ENCODE assay signal across 2 cellular contexts in the genomic region with DNA sequence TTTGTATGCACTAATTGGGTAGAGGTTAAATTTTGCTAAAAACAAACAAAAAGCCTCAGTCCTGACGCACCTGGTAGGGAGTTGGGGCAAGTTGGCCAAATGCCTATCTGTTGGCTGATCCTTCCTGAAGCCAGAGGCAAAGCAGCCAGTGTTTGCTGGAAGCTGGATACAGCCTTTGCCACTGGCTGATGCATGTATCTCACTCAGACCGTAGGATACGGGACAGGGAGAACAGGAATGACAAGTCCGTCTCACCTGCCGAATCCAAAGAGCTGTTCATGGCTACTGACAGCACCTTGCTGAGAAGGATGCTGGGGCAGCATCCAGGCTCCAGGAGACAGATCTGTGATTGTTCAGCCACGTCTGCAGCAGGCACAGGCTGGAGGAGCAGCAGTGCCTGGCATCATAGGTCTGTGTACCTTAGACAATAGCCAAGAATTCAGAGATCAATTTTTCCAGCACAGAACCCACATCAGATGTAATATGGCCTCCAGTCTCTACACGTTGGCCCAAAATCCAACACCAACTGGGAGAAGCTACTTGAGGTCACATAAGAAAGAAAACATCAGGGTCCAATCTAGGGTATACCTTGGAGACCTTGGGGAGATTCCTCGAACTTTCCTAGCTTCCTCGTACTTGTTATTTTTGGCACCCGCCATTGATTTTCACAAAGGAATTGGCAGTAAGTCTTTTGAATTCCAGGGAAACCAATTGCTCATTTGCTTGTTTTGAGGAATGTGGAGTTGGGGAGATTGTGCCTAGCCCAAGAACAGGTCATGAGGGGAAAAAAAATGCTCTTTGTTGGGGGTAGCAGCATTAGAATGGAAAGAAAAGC.
TF ChIP-seq lines count a peak whose summit lies in the region.

No MANE protein-coding gene starts in this region.

TF ChIP-seq in SK-N-SH, 30 proteins besides CTCF, POLR2A, EP300 and RAD21 (continued from another document):
- TF ChIP-seq, protein P1, sequence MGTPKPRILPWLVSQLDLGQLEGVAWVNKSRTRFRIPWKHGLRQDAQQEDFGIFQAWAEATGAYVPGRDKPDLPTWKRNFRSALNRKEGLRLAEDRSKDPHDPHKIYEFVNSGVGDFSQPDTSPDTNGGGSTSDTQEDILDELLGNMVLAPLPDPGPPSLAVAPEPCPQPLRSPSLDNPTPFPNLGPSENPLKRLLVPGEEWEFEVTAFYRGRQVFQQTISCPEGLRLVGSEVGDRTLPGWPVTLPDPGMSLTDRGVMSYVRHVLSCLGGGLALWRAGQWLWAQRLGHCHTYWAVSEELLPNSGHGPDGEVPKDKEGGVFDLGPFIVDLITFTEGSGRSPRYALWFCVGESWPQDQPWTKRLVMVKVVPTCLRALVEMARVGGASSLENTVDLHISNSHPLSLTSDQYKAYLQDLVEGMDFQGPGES (IDR thresholded peaks at IDR 0.05; ENCODE audit: low read depth, low read length), result no peak
- no peak for TF ChIP-seq ELF1 (IDR thresholded peaks at IDR 0.05)
- TF ChIP-seq, protein P2, sequence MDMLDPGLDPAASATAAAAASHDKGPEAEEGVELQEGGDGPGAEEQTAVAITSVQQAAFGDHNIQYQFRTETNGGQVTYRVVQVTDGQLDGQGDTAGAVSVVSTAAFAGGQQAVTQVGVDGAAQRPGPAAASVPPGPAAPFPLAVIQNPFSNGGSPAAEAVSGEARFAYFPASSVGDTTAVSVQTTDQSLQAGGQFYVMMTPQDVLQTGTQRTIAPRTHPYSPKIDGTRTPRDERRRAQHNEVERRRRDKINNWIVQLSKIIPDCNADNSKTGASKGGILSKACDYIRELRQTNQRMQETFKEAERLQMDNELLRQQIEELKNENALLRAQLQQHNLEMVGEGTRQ (IDR thresholded peaks at IDR 0.05; ENCODE audit: borderline replicate concordance, low read depth, low read length), result no peak
- TF ChIP-seq, protein P3, sequence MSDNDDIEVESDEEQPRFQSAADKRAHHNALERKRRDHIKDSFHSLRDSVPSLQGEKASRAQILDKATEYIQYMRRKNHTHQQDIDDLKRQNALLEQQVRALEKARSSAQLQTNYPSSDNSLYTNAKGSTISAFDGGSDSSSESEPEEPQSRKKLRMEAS (IDR thresholded peaks at IDR 0.05; ENCODE audit: low read depth), result no peak
- TF ChIP-seq RCOR1 (IDR thresholded peaks at IDR 0.05; ENCODE audit: low read length), result no peak
- TF ChIP-seq RFX5 (IDR thresholded peaks at IDR 0.05; ENCODE audit: low read length), result no peak

TF ChIP-seq in SK-N-SH treated with all-trans-retinoic acid at 6 μM for 48 hours, 23 proteins besides CTCF, POLR2A, EP300 and RAD21 (continued from another document):
- TF ChIP-seq, protein P4, sequence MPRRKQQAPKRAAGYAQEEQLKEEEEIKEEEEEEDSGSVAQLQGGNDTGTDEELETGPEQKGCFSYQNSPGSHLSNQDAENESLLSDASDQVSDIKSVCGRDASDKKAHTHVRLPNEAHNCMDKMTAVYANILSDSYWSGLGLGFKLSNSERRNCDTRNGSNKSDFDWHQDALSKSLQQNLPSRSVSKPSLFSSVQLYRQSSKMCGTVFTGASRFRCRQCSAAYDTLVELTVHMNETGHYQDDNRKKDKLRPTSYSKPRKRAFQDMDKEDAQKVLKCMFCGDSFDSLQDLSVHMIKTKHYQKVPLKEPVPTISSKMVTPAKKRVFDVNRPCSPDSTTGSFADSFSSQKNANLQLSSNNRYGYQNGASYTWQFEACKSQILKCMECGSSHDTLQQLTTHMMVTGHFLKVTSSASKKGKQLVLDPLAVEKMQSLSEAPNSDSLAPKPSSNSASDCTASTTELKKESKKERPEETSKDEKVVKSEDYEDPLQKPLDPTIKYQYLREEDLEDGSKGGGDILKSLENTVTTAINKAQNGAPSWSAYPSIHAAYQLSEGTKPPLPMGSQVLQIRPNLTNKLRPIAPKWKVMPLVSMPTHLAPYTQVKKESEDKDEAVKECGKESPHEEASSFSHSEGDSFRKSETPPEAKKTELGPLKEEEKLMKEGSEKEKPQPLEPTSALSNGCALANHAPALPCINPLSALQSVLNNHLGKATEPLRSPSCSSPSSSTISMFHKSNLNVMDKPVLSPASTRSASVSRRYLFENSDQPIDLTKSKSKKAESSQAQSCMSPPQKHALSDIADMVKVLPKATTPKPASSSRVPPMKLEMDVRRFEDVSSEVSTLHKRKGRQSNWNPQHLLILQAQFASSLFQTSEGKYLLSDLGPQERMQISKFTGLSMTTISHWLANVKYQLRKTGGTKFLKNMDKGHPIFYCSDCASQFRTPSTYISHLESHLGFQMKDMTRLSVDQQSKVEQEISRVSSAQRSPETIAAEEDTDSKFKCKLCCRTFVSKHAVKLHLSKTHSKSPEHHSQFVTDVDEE (CRISPR knock-in tag; IDR thresholded peaks at IDR 0.05), result no peak
- TF ChIP-seq ZFP30 (CRISPR knock-in tag; IDR thresholded peaks at IDR 0.05), result no peak
- TF ChIP-seq ZNF565 (CRISPR knock-in tag; conservative IDR thresholded peaks at IDR 0.05; ENCODE audit: low read depth), result no peak
- TF ChIP-seq, protein P5, sequence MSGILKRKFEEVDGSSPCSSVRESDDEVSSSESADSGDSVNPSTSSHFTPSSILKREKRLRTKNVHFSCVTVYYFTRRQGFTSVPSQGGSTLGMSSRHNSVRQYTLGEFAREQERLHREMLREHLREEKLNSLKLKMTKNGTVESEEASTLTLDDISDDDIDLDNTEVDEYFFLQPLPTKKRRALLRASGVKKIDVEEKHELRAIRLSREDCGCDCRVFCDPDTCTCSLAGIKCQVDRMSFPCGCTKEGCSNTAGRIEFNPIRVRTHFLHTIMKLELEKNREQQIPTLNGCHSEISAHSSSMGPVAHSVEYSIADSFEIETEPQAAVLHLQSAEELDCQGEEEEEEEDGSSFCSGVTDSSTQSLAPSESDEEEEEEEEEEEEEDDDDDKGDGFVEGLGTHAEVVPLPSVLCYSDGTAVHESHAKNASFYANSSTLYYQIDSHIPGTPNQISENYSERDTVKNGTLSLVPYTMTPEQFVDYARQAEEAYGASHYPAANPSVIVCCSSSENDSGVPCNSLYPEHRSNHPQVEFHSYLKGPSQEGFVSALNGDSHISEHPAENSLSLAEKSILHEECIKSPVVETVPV (CRISPR knock-in tag; IDR thresholded peaks at IDR 0.05), result no peak
- no peak for TF ChIP-seq BACH2 (CRISPR knock-in tag; IDR thresholded peaks at IDR 0.05; ENCODE audit: borderline replicate concordance)
- no peak for TF ChIP-seq TOX (CRISPR knock-in tag; IDR thresholded peaks at IDR 0.05; ENCODE audit: borderline replicate concordance)
- no peak for TF ChIP-seq SNAI2 (CRISPR knock-in tag; IDR thresholded peaks at IDR 0.05)
- TF ChIP-seq TCF4 (CRISPR knock-in tag; IDR thresholded peaks at IDR 0.05; ENCODE audit: borderline replicate concordance), result no peak
- TF ChIP-seq, protein P6, sequence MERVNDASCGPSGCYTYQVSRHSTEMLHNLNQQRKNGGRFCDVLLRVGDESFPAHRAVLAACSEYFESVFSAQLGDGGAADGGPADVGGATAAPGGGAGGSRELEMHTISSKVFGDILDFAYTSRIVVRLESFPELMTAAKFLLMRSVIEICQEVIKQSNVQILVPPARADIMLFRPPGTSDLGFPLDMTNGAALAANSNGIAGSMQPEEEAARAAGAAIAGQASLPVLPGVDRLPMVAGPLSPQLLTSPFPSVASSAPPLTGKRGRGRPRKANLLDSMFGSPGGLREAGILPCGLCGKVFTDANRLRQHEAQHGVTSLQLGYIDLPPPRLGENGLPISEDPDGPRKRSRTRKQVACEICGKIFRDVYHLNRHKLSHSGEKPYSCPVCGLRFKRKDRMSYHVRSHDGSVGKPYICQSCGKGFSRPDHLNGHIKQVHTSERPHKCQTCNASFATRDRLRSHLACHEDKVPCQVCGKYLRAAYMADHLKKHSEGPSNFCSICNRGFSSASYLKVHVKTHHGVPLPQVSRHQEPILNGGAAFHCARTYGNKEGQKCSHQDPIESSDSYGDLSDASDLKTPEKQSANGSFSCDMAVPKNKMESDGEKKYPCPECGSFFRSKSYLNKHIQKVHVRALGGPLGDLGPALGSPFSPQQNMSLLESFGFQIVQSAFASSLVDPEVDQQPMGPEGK (CRISPR knock-in tag; IDR thresholded peaks at IDR 0.05; ENCODE audit: borderline replicate concordance), result no peak
- TF ChIP-seq ZNF8 (CRISPR knock-in tag; IDR thresholded peaks at IDR 0.05), result no peak
- no peak for TF ChIP-seq PPARA (CRISPR knock-in tag; IDR thresholded peaks at IDR 0.05; ENCODE audit: borderline replicate concordance)
- TF ChIP-seq, protein P7, sequence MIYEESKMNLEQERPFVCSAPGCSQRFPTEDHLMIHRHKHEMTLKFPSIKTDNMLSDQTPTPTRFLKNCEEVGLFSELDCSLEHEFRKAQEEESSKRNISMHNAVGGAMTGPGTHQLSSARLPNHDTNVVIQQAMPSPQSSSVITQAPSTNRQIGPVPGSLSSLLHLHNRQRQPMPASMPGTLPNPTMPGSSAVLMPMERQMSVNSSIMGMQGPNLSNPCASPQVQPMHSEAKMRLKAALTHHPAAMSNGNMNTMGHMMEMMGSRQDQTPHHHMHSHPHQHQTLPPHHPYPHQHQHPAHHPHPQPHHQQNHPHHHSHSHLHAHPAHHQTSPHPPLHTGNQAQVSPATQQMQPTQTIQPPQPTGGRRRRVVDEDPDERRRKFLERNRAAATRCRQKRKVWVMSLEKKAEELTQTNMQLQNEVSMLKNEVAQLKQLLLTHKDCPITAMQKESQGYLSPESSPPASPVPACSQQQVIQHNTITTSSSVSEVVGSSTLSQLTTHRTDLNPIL (CRISPR knock-in tag; IDR thresholded peaks at IDR 0.05; ENCODE audit: low read depth), result no peak
- TF ChIP-seq ESRRG (CRISPR knock-in tag; IDR thresholded peaks at IDR 0.05), result no peak
- no peak for TF ChIP-seq GLIS3 (CRISPR knock-in tag; IDR thresholded peaks at IDR 0.05)
- TF ChIP-seq ZC3H10 (CRISPR knock-in tag; IDR thresholded peaks at IDR 0.05), result no peak
- TF ChIP-seq RARB (CRISPR knock-in tag; IDR thresholded peaks at IDR 0.05), result no peak
